ENCODE assay signal across 26 cellular contexts in genomic region chr4:134753390-134753789, GRCh38.
"Had no signal": no experiment of that assay in that cellular context is flagged by ENCODE, and none has a peak within 500 bp of the region (broad histone marks: within the 10 kb centered on the region; RNA-seq: fewer than 3 reads in every experiment).

No MANE protein-coding gene starts in this region.

- H3K9me3 ChIP-seq: stomach, suprapubic skin, testis, thoracic aorta, thyroid gland, tibial artery, tibial nerve, transverse colon, upper lobe of left lung, upper lobe of right lung, uterus, vagina had no signal

- H3K4me1 ChIP-seq: stomach, suprapubic skin, testis, thyroid gland, tibial artery, tibial nerve, transverse colon, upper lobe of left lung, upper lobe of right lung, uterus, vagina had no signal

- ATAC-seq: stimulated activated effector memory CD8-positive, alpha-beta T cell treated with anti-CD3 and anti-CD28 coated beads, Interleukin-12 subunit alpha, Interleukin-12 subunit beta, amount 100 ng/mL, for 72 hours; stimulated activated memory B cell treated with anti-CD40 and anti-IgM and Interleukin-4, amounts not matched to agents 10 μg/mL and 1 μg/mL and 100 μg/mL, for 72 hours; stimulated activated naive B cell treated with anti-CD40 and anti-IgM and Interleukin-4, amounts not matched to agents 10 μg/mL and 1 μg/mL and 100 μg/mL, for 72 hours; stimulated activated naive CD8-positive, alpha-beta T cell treated with anti-CD3 and anti-CD28 coated beads, Interleukin-15, amount 100 ng/mL, for 72 hours; stimulated activated naive CD8-positive, alpha-beta T cell treated with anti-CD3 and anti-CD28 coated beads, Interleukin-15, Interleukin-2, amounts not matched to agents 100 U/mL and 50 U/mL, for 24 hours; upper lobe of right lung had no signal

- H3K27me3 ChIP-seq: stomach, suprapubic skin, testis, thyroid gland, tibial artery, tibial nerve, transverse colon, upper lobe of left lung, upper lobe of right lung, uterus, vagina had no signal

- DNase-seq: stimulated activated CD4-positive, alpha-beta T cell treated with anti-CD3 and anti-CD28 coated beads, Interleukin-2, amount 100 ng/mL, for 48 hours; stimulated activated CD4-positive, alpha-beta T cell treated with anti-CD3 and anti-CD28 coated beads, Interleukin-4, amount 100 ng/mL, for 1 hour; stimulated activated CD4-positive, alpha-beta T cell treated with anti-CD3 and anti-CD28 coated beads, Interleukin-4, amount 100 ng/mL, for 24 hours; stimulated activated CD4-positive, alpha-beta T cell treated with anti-CD3 and anti-CD28 coated beads, Interleukin-4, amount 100 ng/mL, for 4 hours; stimulated activated CD8-positive, alpha-beta memory T cell treated with anti-CD3 and anti-CD28 coated beads, Interleukin-4, amount 100 ng/mL, for 48 hours; stimulated activated naive B cell treated with anti-CD40 and anti-IgM and Interleukin-4, amounts not matched to agents 10 μg/mL and 1 μg/mL and 100 μg/mL, for 72 hours; stimulated activated naive CD4-positive, alpha-beta T cell; stimulated activated naive CD4-positive, alpha-beta T cell treated with Interleukin-2 at 50 U/mL for 16 hours; stimulated activated naive CD8-positive, alpha-beta T cell treated with anti-CD3 and anti-CD28 coated beads, Interleukin-15, amount 100 ng/mL, for 72 hours; stimulated activated naive CD8-positive, alpha-beta T cell treated with anti-CD3 and anti-CD28 coated beads, Interleukin-15, Interleukin-2, amounts not matched to agents 100 U/mL and 50 U/mL, for 24 hours; stomach; substantia nigra; testis; thyroid gland; tibial artery; transverse colon; trophoblast cell; upper lobe of left lung; upper lobe of right lung; uterus had no signal

- H3K4me3 ChIP-seq: stomach, suprapubic skin, testis, thoracic aorta, thyroid gland, tibial artery, tibial nerve, transverse colon, upper lobe of left lung, upper lobe of right lung, uterus, vagina had no signal

- H3K36me3 ChIP-seq: stomach, suprapubic skin, thoracic aorta, thyroid gland, tibial artery, tibial nerve, transverse colon, upper lobe of left lung, upper lobe of right lung, uterus, vagina had no signal

- H3K27ac ChIP-seq: stomach, suprapubic skin, testis, thoracic aorta, thyroid gland, tibial artery, tibial nerve, transverse colon, upper lobe of left lung, upper lobe of right lung, uterus, vagina had no signal
